1 cellular context compared by ENCODE assay signal in the genomic region with DNA sequence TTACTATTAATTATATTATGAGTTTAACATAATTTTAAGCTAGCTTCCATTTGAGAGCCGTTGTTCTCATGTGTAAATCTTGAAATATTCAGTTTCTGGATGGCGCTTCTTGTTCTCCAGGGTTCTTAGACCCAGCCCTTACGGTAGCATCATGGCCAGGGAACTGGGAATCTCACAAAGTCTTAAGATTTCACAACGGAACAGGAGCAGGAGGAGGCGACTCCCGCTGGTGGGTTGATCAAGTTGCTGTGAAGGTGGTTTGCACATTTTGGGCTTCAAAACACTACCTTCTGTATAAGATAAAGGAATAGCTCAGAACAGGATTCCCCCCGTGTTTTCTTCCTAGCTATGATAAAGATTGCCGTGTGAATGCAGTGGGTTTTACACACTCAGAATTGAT.
TF ChIP-seq lines count a peak whose summit lies in the region.

No MANE protein-coding gene starts in this region.

TF ChIP-seq in GM12891, 5 proteins besides CTCF, POLR2A, EP300 and RAD21:
- TF ChIP-seq SPI1 (IDR thresholded peaks at IDR 0.05; ENCODE audit: low read depth, low read length), result no peak
- TF ChIP-seq POU2F2 (IDR thresholded peaks at IDR 0.05; ENCODE audit: low read depth, low read length), result no peak
- no peak for TF ChIP-seq POLR2AphosphoS5 (IDR thresholded peaks at IDR 0.05; ENCODE audit: low read depth, low read length)
- no peak for TF ChIP-seq PAX5 (IDR thresholded peaks at IDR 0.05; ENCODE audit: insufficient read depth, low read length, severe bottlenecking)
- TF ChIP-seq TAF1 (IDR thresholded peaks at IDR 0.05; ENCODE audit: low read depth, low read length), result no peak
